Comparison of ENCODE assay signal across 8 cellular contexts in the genomic region with DNA sequence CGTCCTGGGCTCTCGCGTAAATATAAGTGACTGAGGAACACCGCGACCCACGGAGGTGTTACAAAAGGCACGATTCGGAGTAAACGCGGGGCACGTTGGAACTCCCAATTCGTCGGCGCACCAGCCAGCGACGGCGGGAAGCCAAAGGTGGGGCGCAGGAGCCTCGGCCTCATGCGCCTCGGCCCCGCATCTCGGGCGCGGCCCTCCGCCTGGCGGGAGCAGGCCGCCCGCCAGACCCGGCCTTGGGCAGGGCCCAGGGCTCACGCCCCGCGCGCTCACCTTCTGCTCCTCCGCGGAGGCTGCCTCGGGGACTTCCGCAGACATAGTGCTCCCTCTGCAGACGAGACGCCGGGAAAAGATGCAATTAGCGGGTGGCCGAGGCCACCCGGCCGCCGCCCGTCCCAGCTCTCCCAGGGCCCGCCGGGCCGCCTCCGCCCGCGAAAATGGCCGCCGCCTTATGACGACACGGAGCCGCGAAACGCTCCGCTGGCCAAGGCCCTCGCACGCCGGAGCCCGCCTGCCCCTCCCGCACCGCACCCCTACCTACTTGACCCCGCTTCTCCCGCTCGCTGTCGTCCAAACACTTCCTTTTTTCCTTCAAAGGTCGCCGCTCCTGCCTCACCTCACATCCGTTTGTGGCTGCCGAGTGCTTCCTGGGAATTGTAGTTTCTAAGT. TPM values are rescaled to one million over a fixed set of nuclear protein-coding genes. Genes with fewer than 3 reads are reported as not detected.
DNase-seq lines count a peak whose midpoint lies in the region; ATAC-seq and TF ChIP-seq lines count a peak whose summit lies in the region.

A gene with protein sequence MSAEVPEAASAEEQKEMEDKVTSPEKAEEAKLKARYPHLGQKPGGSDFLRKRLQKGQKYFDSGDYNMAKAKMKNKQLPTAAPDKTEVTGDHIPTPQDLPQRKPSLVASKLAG (minus strand): TSS at position 462 of the 675 bp plus-strand sequence. CDS start 138 bp downstream, at position 324.

- peak; percentile 14 for TF ChIP-seq CTCF in GM12873 (IDR thresholded peaks at IDR 0.05; ENCODE audit: insufficient read depth, low read depth, low read length, missing control alignments)
- peak in 2 of 6 experiments; percentile 38 to 51 for TF ChIP-seq CTCF in upper lobe of left lung (IDR thresholded peaks at IDR 0.05)

- TF ChIP-seq POLR2A in upper lobe of left lung (IDR thresholded peaks at IDR 0.05), result peak in 3 of 4 donors; percentile 71 to 89 (median 88)

- no peaks in the 10 kb centered on the region for H3K9me3 ChIP-seq in adipocyte (ENCODE audit: control insufficient read depth, low read length)
- no peaks in the 10 kb centered on the region for H3K9me3 ChIP-seq in upper lobe of left lung

- H3K27me3 ChIP-seq in adipocyte (replicated peaks; ENCODE audit: control insufficient read depth, insufficient read depth, low read length), result no peaks in the 10 kb centered on the region
- H3K27me3 ChIP-seq in upper lobe of left lung, result no peaks in the 10 kb centered on the region

- peak within 1 kb of the TSS; percentile 89 for H3K9ac ChIP-seq in adipocyte (ENCODE audit: low read length)

- peak; percentile 81 for ATAC-seq in HG02759 (IDR thresholded peaks at IDR 0.05; ENCODE audit: unreplicated experiment)
- peak; percentile 93 to 95 for ATAC-seq in upper lobe of left lung (ENCODE audit: low FRiP score in 2 of 2)

- H3K4me1 ChIP-seq in adipocyte (ENCODE audit: control insufficient read depth, insufficient read depth, low read length) (peaks cover 11% of the 10 kb centered on the region), upper lobe of left lung (peaks cover 32 to 40% (median 34%) of the 10 kb centered on the region in 4 donors)

- no peaks in the 10 kb centered on the region for H3K36me3 ChIP-seq in adipocyte (ENCODE audit: control insufficient read depth, insufficient read depth, low read length, severe bottlenecking)
- H3K36me3 ChIP-seq in upper lobe of left lung, result no peaks in the 10 kb centered on the region

- peak within 1 kb of the TSS; percentile 95 to 99 (median 97) for H3K27ac ChIP-seq in upper lobe of left lung

- intact Hi-C loops in cardiac septum (cut with DNase I) (loop anchor here (2.0 to 5.0 kb wide), 3 partner anchors 36 to 312 kb away; a partner anchor contains a TSS), posterior cingulate gyrus (cut with DNase I) (loop anchor here (1.0 to 5.0 kb wide), 4 partner anchors 41 to 311 kb away; a partner anchor contains a TSS)

- H3K4me3 ChIP-seq in adipocyte (ENCODE audit: low read length) (peak within 1 kb of the TSS; percentile 85), upper lobe of left lung (peak within 1 kb of the TSS; percentile 69 to 81 (median 78))

- peak in 1 of 4 donors; percentile 35 for TF ChIP-seq EP300 in upper lobe of left lung (IDR thresholded peaks at IDR 0.05)

- DNase-seq in NCI-H128 (lab: John Stamatoyannopoulos, UW; ENCODE audit: unreplicated experiment) (peak; percentile 65), T follicular helper cell (ENCODE audit: low read depth) (peak; percentile 62), adipocyte (ENCODE audit: low read depth) (peak; percentile 87), cardiac septum (ENCODE audit: low spot score) (peak; percentile 95), posterior cingulate gyrus (peak; percentile 79 to 98 (median 88)), upper lobe of left lung (peak; percentile 94 to 97)

- 0 to 1% methylated on average over 47 to 65 of the region's 75 CpGs for WGBS in upper lobe of left lung, 2 donors

RNA-seq across cellular contexts. Expression of the gene that starts here (rescaled TPM):
- total RNA-seq in cardiac septum, result 131 TPM
- 100 to 1,000 TPM in 4 of 6 donors, 10 to 100 TPM in 2; 29.3 to 159 (median 139) TPM for total RNA-seq in upper lobe of left lung

Comparison
In these comparisons a context has a peak if more than half of its experiments do, and no peak if none do; other contexts are left out.
1. Peak in every context shown above with its lines: DNase-seq, ATAC-seq, H3K4me3 ChIP-seq and H3K27ac ChIP-seq.